1 cellular context compared by ENCODE assay signal in genomic region chr9:134172198-134173126, GRCh38.
TF ChIP-seq lines count a peak whose summit lies in the region.

No MANE protein-coding gene starts in this region.

TF ChIP-seq in H1, 55 proteins besides CTCF, POLR2A, EP300 and RAD21:
- TF ChIP-seq JUND (IDR thresholded peaks at IDR 0.05; ENCODE audit: low read length) (no peak), ATF2 (IDR thresholded peaks at IDR 0.05; ENCODE audit: low read length) (no peak), MAFK (IDR thresholded peaks at IDR 0.05; ENCODE audit: low read depth, low read length) (no peak), YY1 (IDR thresholded peaks at IDR 0.05; ENCODE audit: low read depth, low read length) (no peak), SIRT6 (IDR thresholded peaks at IDR 0.05; ENCODE audit: low read length) (no peak), TEAD4 (IDR thresholded peaks at IDR 0.05; ENCODE audit: low read depth, low read length) (no peak), BCL11A (IDR thresholded peaks at IDR 0.05; ENCODE audit: low read depth in 2 of 2, low read length in 2 of 2) (no peak), SP2 (IDR thresholded peaks at IDR 0.05; ENCODE audit: low read length) (no peak), SP1 (IDR thresholded peaks at IDR 0.05; ENCODE audit: low read depth, low read length) (no peak), ZNF274 (IDR thresholded peaks at IDR 0.05; ENCODE audit: borderline replicate concordance, extremely low read depth, low read length) (no peak), RXRA (IDR thresholded peaks at IDR 0.05; ENCODE audit: insufficient read depth, low read depth, low read length) (no peak), TAF1 (IDR thresholded peaks at IDR 0.05; ENCODE audit: low read depth, low read length) (no peak), SRF (IDR thresholded peaks at IDR 0.05; ENCODE audit: low read depth, low read length) (no peak)
TF ChIP-seq in H1: peak in this region for 0.
